18 cellular contexts compared by ENCODE assay signal in the genomic region with DNA sequence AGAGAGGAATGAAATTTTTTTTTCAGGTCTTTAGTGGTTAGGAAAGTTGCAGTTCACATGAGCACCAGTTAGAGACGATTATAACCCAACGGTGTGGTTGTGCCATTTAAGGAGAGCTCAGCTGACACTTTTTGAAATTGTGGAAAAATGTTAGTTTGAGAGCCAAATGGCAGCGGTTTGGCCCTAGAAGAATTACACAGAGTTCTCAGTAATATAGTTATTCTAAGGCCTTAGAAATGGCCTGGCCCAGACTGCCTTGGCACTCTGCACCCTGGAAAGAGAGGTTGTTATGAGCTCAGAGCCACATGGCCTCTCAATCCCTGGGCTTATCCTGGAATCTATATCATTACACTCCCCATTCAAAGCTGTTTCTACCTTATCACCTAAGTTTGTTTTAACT.
DNase-seq lines count a peak whose midpoint lies in the region; ATAC-seq and TF ChIP-seq lines count a peak whose summit lies in the region.
"Had no signal": no experiment of that assay in that cellular context is flagged by ENCODE, and none has a peak within 500 bp of the region (broad histone marks: within the 10 kb centered on the region; RNA-seq: fewer than 3 reads in every experiment).

No MANE protein-coding gene starts in this region.

- peaks cover 0 to 5% of the 10 kb centered on the region in 2 donors for H3K4me1 ChIP-seq in right atrium auricular region
- H3K4me1 ChIP-seq: Caco-2 had no signal

- no peak for TF ChIP-seq CTCF in right atrium auricular region (IDR thresholded peaks at IDR 0.05)
- no peak for TF ChIP-seq CTCF in fibroblast of mammary gland (conservative IDR thresholded peaks at IDR 0.05; ENCODE audit: control insufficient read depth, insufficient read depth, low read depth, low read length)

- ATAC-seq in left cardiac atrium (peak; percentile 36 to 68), GM18505 (IDR thresholded peaks at IDR 0.05; ENCODE audit: unreplicated experiment) (no peak), HG03378 (IDR thresholded peaks at IDR 0.05; ENCODE audit: unreplicated experiment) (no peak)
- ATAC-seq: GM12878 had no signal

- H3K9me3 ChIP-seq in right atrium auricular region: peaks cover 0 to 5% of the 10 kb centered on the region in 2 donors
- H3K9me3 ChIP-seq: Caco-2 had no signal

- intact Hi-C loops in left cardiac atrium (cut with DNase I): no loop called here

- no peaks in the 10 kb centered on the region for H3K36me3 ChIP-seq in right atrium auricular region

- no peak overlapping the region for H3K27ac ChIP-seq in right atrium auricular region
- H3K27ac ChIP-seq: 22Rv1 had no signal

- DNase-seq in left cardiac atrium (no peak), right atrium auricular region (ENCODE audit: low spot score) (no peak), fibroblast of mammary gland (ENCODE audit: low read depth) (peak; percentile 24), putamen (ENCODE audit: low spot score) (peak; percentile 10), SIG-M5 treated with dmso at 0.1 percent for 504 hours (lab: John Stamatoyannopoulos, UW; ENCODE audit: unreplicated experiment) (no peak), 8988T (no peak)
- DNase-seq: Caco-2, DMS53, HFFc6, Karpas-422, NCI-H1417, NCI-H2029 treated with DMSO at 0.1 percent for 48 hours, NCI-H524, SHP77 treated with DMSO at 0.1 percent for 48 hours had no signal

- no peaks in the 10 kb centered on the region for H3K27me3 ChIP-seq in right atrium auricular region

- no peak for TF ChIP-seq POLR2A in GM18505 (IDR thresholded peaks at IDR 0.05; ENCODE audit: borderline replicate concordance, extremely low read depth, insufficient read depth, insufficient read length)

- H3K4me3 ChIP-seq in right atrium auricular region (no peak overlapping the region), fibroblast of mammary gland (ENCODE audit: control insufficient read depth, low read depth, low read length) (no peak overlapping the region)
- H3K4me3 ChIP-seq: GM12878 had no signal

Comparison
In these comparisons a context has a peak if more than half of its experiments do, and no peak if none do; other contexts are left out.
1. ATAC-seq: peak in left cardiac atrium (2 of 2); none in GM18505 (single experiment) and HG03378 (single experiment).
2. DNase-seq: peak in fibroblast of mammary gland (single experiment) and putamen (single experiment); none in left cardiac atrium (single experiment), right atrium auricular region (single experiment), SIG-M5 treated with dmso at 0.1 percent for 504 hours (single experiment) and 8988T (single experiment).